9 cellular contexts compared by ENCODE assay signal in the genomic region with DNA sequence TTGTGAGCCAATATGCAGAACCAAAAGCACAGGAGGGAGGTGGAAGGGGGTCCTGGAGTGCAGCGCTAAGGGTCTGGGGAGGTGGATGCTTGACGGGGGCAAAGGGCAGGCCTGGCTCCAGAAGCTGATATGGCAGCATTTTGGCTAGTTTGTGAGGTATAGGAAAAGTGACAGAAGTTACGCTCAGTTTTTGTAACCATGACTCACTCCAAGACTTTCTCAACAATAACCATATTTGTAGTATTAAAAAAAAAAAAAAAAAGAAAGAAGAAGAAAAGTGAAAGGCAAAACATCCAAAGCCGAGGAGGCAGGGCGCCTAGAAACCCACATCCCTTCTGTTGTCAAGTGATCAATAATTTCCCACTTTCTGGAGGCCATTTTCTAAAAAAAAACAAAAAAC.
A peak's percentile ranks its signal among the peaks of the same experiment; 100 is the strongest.
DNase-seq lines count a peak whose midpoint lies in the region; ATAC-seq and TF ChIP-seq lines count a peak whose summit lies in the region.
"Had no signal": no experiment of that assay in that cellular context is flagged by ENCODE, and none has a peak within 500 bp of the region (broad histone marks: within the 10 kb centered on the region; RNA-seq: fewer than 3 reads in every experiment).

No MANE protein-coding gene starts in this region.

- H3K4me1 ChIP-seq in left ventricle myocardium inferior (peaks cover 63% of the 10 kb centered on the region), ascending aorta (peaks cover 38 to 75% of the 10 kb centered on the region in 2 donors), aorta (ENCODE audit: control insufficient read depth in 1 of 2, insufficient read depth in 2 of 2, low read length in 2 of 2) (peaks cover 9% of the 10 kb centered on the region in 2 donors)

- H3K4me3 ChIP-seq in left ventricle myocardium inferior: no peak overlapping the region
- H3K4me3 ChIP-seq in ascending aorta: peak overlapping the region; percentile 35 to 49
- H3K4me3 ChIP-seq in aorta (ENCODE audit: low read length in 2 of 2): no peak overlapping the region

- H3K27me3 ChIP-seq in left ventricle myocardium inferior (ENCODE audit: low read depth): no peaks in the 10 kb centered on the region
- no peaks in the 10 kb centered on the region for H3K27me3 ChIP-seq in ascending aorta
- H3K27me3 ChIP-seq in aorta (ENCODE audit: control insufficient read depth in 1 of 2, insufficient read depth in 2 of 2, low read length in 1 of 2): no peaks in the 10 kb centered on the region

- H3K4me3 Mint-ChIP-seq in natural killer cell treated with Interleukin-12 subunit alpha and Interleukin-12 subunit beta and Interleukin-15 and Interleukin-18, amount 100 ng/mL, for 72 hours: peak overlapping the region; percentile 30

- H3K4me1 Mint-ChIP-seq in natural killer cell treated with Interleukin-12 subunit alpha and Interleukin-12 subunit beta and Interleukin-15 and Interleukin-18, amount 100 ng/mL, for 72 hours (ENCODE audit: low read depth in 2 of 2): peaks cover 40 to 49% of the 10 kb centered on the region in 2 donors

- H3K27me3 Mint-ChIP-seq in natural killer cell treated with Interleukin-12 subunit alpha and Interleukin-12 subunit beta and Interleukin-15 and Interleukin-18, amount 100 ng/mL, for 72 hours: peaks cover 0 to 5% of the 10 kb centered on the region in 2 donors

- no peak for TF ChIP-seq CTCF in left ventricle myocardium inferior (IDR thresholded peaks at IDR 0.05; ENCODE audit: borderline replicate concordance)
- TF ChIP-seq CTCF in ascending aorta (IDR thresholded peaks at IDR 0.05): no peak

- H3K27ac ChIP-seq in left ventricle myocardium inferior (replicated peaks) (peak overlapping the region; percentile 92), ascending aorta (peak overlapping the region; percentile 94), aorta (ENCODE audit: low read depth in 1 of 2, low read length in 2 of 2) (peak overlapping the region; percentile 78 to 95)

- 6 to 7% methylated on average over 5 of the region's 5 CpGs for WGBS in aorta, 2 donors

- H3K9me3 Mint-ChIP-seq in natural killer cell treated with Interleukin-12 subunit alpha and Interleukin-12 subunit beta and Interleukin-15 and Interleukin-18, amount 100 ng/mL, for 72 hours: no peaks in the 10 kb centered on the region

- intact Hi-C loops in left ventricle myocardium inferior (cut with micrococcal nuclease): no loop called here
- intact Hi-C loops in cardiac septum (cut with DNase I): no loop called here
- intact Hi-C loops in ascending aorta (cut with DNase I): no loop called here
- intact Hi-C loops in aorta (cut with DNase I): no loop called here

- H3K36me3 ChIP-seq in left ventricle myocardium inferior (peaks cover 12% of the 10 kb centered on the region), ascending aorta (peaks cover 7 to 15% of the 10 kb centered on the region in 2 donors), aorta (ENCODE audit: control insufficient read depth in 1 of 2, insufficient read depth in 2 of 2, low read length in 1 of 2) (peaks cover 0 to 1% of the 10 kb centered on the region in 2 donors)

- no peak for DNase-seq in left ventricle myocardium inferior
- no peak for DNase-seq in cardiac septum (ENCODE audit: low spot score)
- no peak for DNase-seq in ascending aorta (ENCODE audit: low spot score in 2 of 2)
- no peak for DNase-seq in natural killer cell treated with Interleukin-12 subunit alpha and Interleukin-12 subunit beta and Interleukin-15 and Interleukin-18, amount 100 ng/mL, for 72 hours (ENCODE audit: low spot score)
- DNase-seq in aorta: no peak
- DNase-seq in midbrain (lab: John Stamatoyannopoulos, UW): no peak
- no peak for DNase-seq in HT-29 (ENCODE audit: low spot score)
- DNase-seq: C1 segment of cervical spinal cord had no signal

- peak; percentile 66 to 82 for ATAC-seq in natural killer cell treated with Interleukin-12 subunit alpha and Interleukin-12 subunit beta and Interleukin-15 and Interleukin-18, amount 100 ng/mL, for 72 hours
- ATAC-seq in aorta (ENCODE audit: low FRiP score) (peak; percentile 33), GM18867 (IDR thresholded peaks at IDR 0.05; ENCODE audit: unreplicated experiment) (no peak)

- H3K9me3 ChIP-seq in left ventricle myocardium inferior (replicated peaks) (no peaks in the 10 kb centered on the region), ascending aorta (no peaks in the 10 kb centered on the region), aorta (ENCODE audit: control insufficient read depth, low read length) (no peaks in the 10 kb centered on the region)

- H3K27ac Mint-ChIP-seq in natural killer cell treated with Interleukin-12 subunit alpha and Interleukin-12 subunit beta and Interleukin-15 and Interleukin-18, amount 100 ng/mL, for 72 hours: peak overlapping the region; percentile 67 to 75

- peaks cover 11% of the 10 kb centered on the region for H3K36me3 Mint-ChIP-seq in natural killer cell treated with Interleukin-12 subunit alpha and Interleukin-12 subunit beta and Interleukin-15 and Interleukin-18, amount 100 ng/mL, for 72 hours

Comparison
In these comparisons a context has a peak if more than half of its experiments do, and no peak if none do; other contexts are left out.
1. H3K4me3 ChIP-seq: peak in ascending aorta (2 of 2); none in left ventricle myocardium inferior (single experiment) and aorta (0 of 2).
2. Peak in every context shown above with its lines, with median percentiles within 50 percentile points of each other: H3K27ac ChIP-seq.